In the genomic region with DNA sequence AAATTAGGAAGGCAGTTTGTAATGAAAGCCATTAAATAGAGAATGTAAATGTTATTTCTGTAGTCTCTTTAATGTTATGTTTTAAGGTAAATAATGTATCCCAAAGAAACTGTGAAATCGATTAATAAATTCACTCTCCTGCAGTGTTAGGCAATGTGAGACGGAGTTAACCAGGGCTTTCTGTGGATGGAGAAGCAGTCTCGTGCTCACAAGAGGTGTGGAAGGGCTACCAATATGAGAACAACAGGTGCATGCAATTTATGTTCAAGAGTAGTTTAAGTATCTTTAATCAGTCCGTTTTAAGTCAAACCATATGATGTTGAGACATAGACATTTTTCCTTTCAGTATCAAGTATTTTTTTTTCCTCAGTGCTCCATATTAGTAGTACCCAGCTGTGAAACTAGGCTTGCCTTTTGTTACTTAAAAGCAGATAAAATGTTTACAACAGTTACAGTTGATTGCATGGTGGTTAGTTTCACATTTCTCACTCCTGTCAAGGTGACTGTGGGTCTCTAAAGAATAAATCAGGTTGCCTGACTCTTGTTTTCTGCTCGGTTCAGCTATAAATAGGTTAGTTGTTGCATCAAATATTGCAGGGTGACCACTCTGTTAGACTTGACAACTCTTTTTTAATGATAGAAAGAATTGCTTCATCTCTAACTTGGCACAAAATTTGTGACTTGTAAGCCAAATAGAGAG, we compare ENCODE assay signal across 19 cellular contexts. TPM values are rescaled to one million over a fixed set of nuclear protein-coding genes. Genes with fewer than 3 reads are reported as not detected.
DNase-seq lines count a peak whose midpoint lies in the region; ATAC-seq and TF ChIP-seq lines count a peak whose summit lies in the region.
"Had no signal": no experiment of that assay in that cellular context is flagged by ENCODE, and none has a peak within 500 bp of the region (broad histone marks: within the 10 kb centered on the region; RNA-seq: fewer than 3 reads in every experiment).

No MANE protein-coding gene starts in this region.

- no TSS peak for BruUV-seq in OCI-LY7 (replicated peaks; lab: Mats Ljungman, UMichigan)

- peak; percentile 2 for DNase-seq in NCI-H187 treated with DMSO at 0.1 percent for 48 hours (lab: John Stamatoyannopoulos, UW)
- no peak for DNase-seq in NCI-H187 (lab: John Stamatoyannopoulos, UW)
- no peak for DNase-seq in T-helper 17 cell
- DNase-seq in left lobe of liver (ENCODE audit: low spot score): no peak
- no peak for DNase-seq in occipital lobe (lab: John Stamatoyannopoulos, UW)
- no peak for DNase-seq in COLO668 (lab: John Stamatoyannopoulos, UW; ENCODE audit: unreplicated experiment)
- no peak for DNase-seq in OCI-LY7 (ENCODE audit: low spot score)
- DNase-seq: activated T-cell treated with anti-CD3 and anti-CD28 coated beads, Interleukin-2, amount 50 U/mL, for 1 hour; DMS53; dorsolateral prefrontal cortex; mammary epithelial cell; NCI-H2029; NCI-H748 treated with DMSO at 0.1 percent for 48 hours; stimulated activated naive CD4-positive, alpha-beta T cell treated with Interleukin-2 at 50 U/mL for 16 hours; transverse colon had no signal

- H2AFZ ChIP-seq in OCI-LY7 (ENCODE audit: low read length): no peak overlapping the region

- peaks cover 29% of the 10 kb centered on the region; the same call in 1 of the 2 replicates for H4K20me1 ChIP-seq in OCI-LY7 (ENCODE audit: insufficient read depth, low read length)

- H3K36me3 Mint-ChIP-seq in T-helper 17 cell (ENCODE audit: low read depth): no peaks in the 10 kb centered on the region

- peaks cover 6% of the 10 kb centered on the region for H3K4me1 ChIP-seq in OCI-LY7 (ENCODE audit: insufficient read depth, low read length, poor library complexity, severe bottlenecking)

- POLR2A ChIA-PET in OCI-LY7 (lab: Charles Lee): no interaction called here

- H3K9me2 ChIP-seq in OCI-LY7 (ENCODE audit: insufficient read depth, low read length): no peaks in the 10 kb centered on the region

- H3K4me3 ChIP-seq in OCI-LY7 (ENCODE audit: low read depth, low read length, poor library complexity, severe bottlenecking): no peak overlapping the region
- H3K4me3 ChIP-seq: dorsolateral prefrontal cortex, transverse colon had no signal

- H3K27ac Mint-ChIP-seq in T-helper 17 cell: peak overlapping the region; percentile 45

- H3K36me3 ChIP-seq in OCI-LY7 (ENCODE audit: insufficient read depth, low read length): no peaks in the 10 kb centered on the region
- H3K36me3 ChIP-seq: transverse colon had no signal

- H3K4me2 ChIP-seq in OCI-LY7 (ENCODE audit: low read length): no peak overlapping the region

- TF ChIP-seq CTCF in OCI-LY7 (conservative IDR thresholded peaks at IDR 0.05; ENCODE audit: low read length): no peak

- no peaks in the 10 kb centered on the region for H3K9me3 ChIP-seq in T-helper 17 cell (ENCODE audit: control insufficient read depth, low read length, poor library complexity, severe bottlenecking)
- H3K9me3 ChIP-seq in OCI-LY7 (ENCODE audit: low read length): no peaks in the 10 kb centered on the region
- H3K9me3 ChIP-seq: transverse colon had no signal

- no peaks in the 10 kb centered on the region for H3K27me3 Mint-ChIP-seq in T-helper 17 cell

- no peak overlapping the region for H3K27ac ChIP-seq in OCI-LY7 (ENCODE audit: low read depth, low read length, poor library complexity, severe bottlenecking)
- H3K27ac ChIP-seq: C4-2B, dorsolateral prefrontal cortex, transverse colon had no signal

- peaks cover 38% of the 10 kb centered on the region for H3K4me1 Mint-ChIP-seq in T-helper 17 cell
- H3K4me1 Mint-ChIP-seq: nephron had no signal

- intact Hi-C loops in OCI-LY7 (cut with micrococcal nuclease; ENCODE audit: unreplicated experiment): no loop called here

- no peak overlapping the region for H3K4me3 Mint-ChIP-seq in T-helper 17 cell
- H3K4me3 Mint-ChIP-seq: nephron had no signal

- H3K79me2 ChIP-seq in OCI-LY7 (ENCODE audit: insufficient read depth, low read depth, low read length): peaks cover 17% of the 10 kb centered on the region; the same call in 1 of the 2 replicates

- CTCF ChIA-PET in OCI-LY7 (lab: Charles Lee; ENCODE audit: unreplicated experiment): no interaction called here

- ATAC-seq in GM18868 (IDR thresholded peaks at IDR 0.05; ENCODE audit: unreplicated experiment) (peak; percentile 43), T-helper 17 cell (no peak), left lobe of liver (peak; percentile 67)
- ATAC-seq: Panc1 had no signal

RNA-seq across cellular contexts. Expression of a gene that starts 54.4 kb away (rescaled TPM):
- 10 to 100 TPM; 16.9 to 19.6 TPM for total RNA-seq in T-helper 17 cell
- total RNA-seq in left lobe of liver: 7.8 TPM
- 21.8 TPM for total RNA-seq in occipital lobe
- 21.1 and 28.4 TPM in 2 replicates for total RNA-seq in OCI-LY7 (2014; rRNA removed; shearing (Covaris generic))
- total RNA-seq in OCI-LY7 (2022): 24.9 and 26.5 TPM in 2 replicates
